Comparison of ENCODE assay signal across 21 cellular contexts in genomic region chr1:60169206-60169605, GRCh38.
DNase-seq lines count a peak whose midpoint lies in the region; ATAC-seq and TF ChIP-seq lines count a peak whose summit lies in the region.
"Had no signal": no experiment of that assay in that cellular context is flagged by ENCODE, and none has a peak within 500 bp of the region (broad histone marks: within the 10 kb centered on the region; RNA-seq: fewer than 3 reads in every experiment).

No MANE protein-coding gene starts in this region.

- H3K9ac ChIP-seq in adipocyte (ENCODE audit: low read length) = no peak overlapping the region
- H3K9ac ChIP-seq: BLaER1, KMS-11 had no signal

- TF ChIP-seq CTCF in fibroblast of mammary gland (conservative IDR thresholded peaks at IDR 0.05; ENCODE audit: control insufficient read depth, insufficient read depth, low read depth, low read length) (no peak), upper lobe of left lung (IDR thresholded peaks at IDR 0.05) (no peak), prostate gland (IDR thresholded peaks at IDR 0.05) (no peak)

- TF ChIP-seq POLR2A in upper lobe of left lung (IDR thresholded peaks at IDR 0.05) (no peak), prostate gland (IDR thresholded peaks at IDR 0.05) (no peak)

- H3K4me3 ChIP-seq in adipocyte (ENCODE audit: low read length) (no peak overlapping the region), fibroblast of mammary gland (ENCODE audit: control insufficient read depth, low read depth, low read length) (no peak overlapping the region), skeletal muscle cell (ENCODE audit: low read depth, low read length) (no peak overlapping the region), upper lobe of left lung (no peak overlapping the region), prostate gland (no peak overlapping the region)
- H3K4me3 ChIP-seq: BLaER1, GM23338, Peyer's patch had no signal

- H3K27me3 Mint-ChIP-seq in natural killer cell treated with Interleukin-12 subunit alpha and Interleukin-12 subunit beta and Interleukin-15 and Interleukin-18, amount 100 ng/mL, for 72 hours = no peaks in the 10 kb centered on the region

- H3K27me3 ChIP-seq in adipocyte (replicated peaks; ENCODE audit: control insufficient read depth, insufficient read depth, low read length) (no peaks in the 10 kb centered on the region), upper lobe of left lung (no peaks in the 10 kb centered on the region), prostate gland (replicated peaks; ENCODE audit: insufficient read depth) (no peaks in the 10 kb centered on the region)
- H3K27me3 ChIP-seq: BLaER1, Peyer's patch had no signal

- no peaks in the 10 kb centered on the region for H3K9me3 Mint-ChIP-seq in natural killer cell treated with Interleukin-12 subunit alpha and Interleukin-12 subunit beta and Interleukin-15 and Interleukin-18, amount 100 ng/mL, for 72 hours
- H3K9me3 Mint-ChIP-seq: GM23338 had no signal

- ATAC-seq in upper lobe of left lung (ENCODE audit: low FRiP score in 2 of 2) (no peak), GM19324 (IDR thresholded peaks at IDR 0.05; ENCODE audit: low FRiP score, unreplicated experiment) (no peak)
- ATAC-seq in natural killer cell treated with Interleukin-12 subunit alpha and Interleukin-12 subunit beta and Interleukin-15 and Interleukin-18, amount 100 ng/mL, for 72 hours = no peak
- ATAC-seq: GM23338, HepG2, SK-N-SH treated with all-trans-retinoic acid at 6 μM for 48 hours had no signal

- DNase-seq in EH (ENCODE audit: low read depth) (peak; percentile 41), adipocyte (ENCODE audit: low read depth) (peak; percentile 39), fibroblast of mammary gland (ENCODE audit: low read depth) (peak; percentile 59), skeletal muscle cell (ENCODE audit: low read depth) (peak; percentile 7), upper lobe of left lung (no peak), prostate gland (ENCODE audit: low spot score) (no peak)
- no peak for DNase-seq in natural killer cell treated with Interleukin-12 subunit alpha and Interleukin-12 subunit beta and Interleukin-15 and Interleukin-18, amount 100 ng/mL, for 72 hours (ENCODE audit: low spot score)
- DNase-seq: CD8-positive, alpha-beta memory T cell; DMS153; MM.1S; NCI-H187 treated with DMSO at 0.1 percent for 48 hours; NCI-H2171; NCI-H510A treated with DMSO at 0.1 percent for 48 hours; Peyer's patch; SHP77 had no signal

- H3K4me1 ChIP-seq in adipocyte (ENCODE audit: control insufficient read depth, insufficient read depth, low read length) (no peaks in the 10 kb centered on the region), upper lobe of left lung (no peaks in the 10 kb centered on the region), prostate gland (replicated peaks) (no peaks in the 10 kb centered on the region)
- H3K4me1 ChIP-seq: BLaER1, Peyer's patch had no signal

- H3K36me3 ChIP-seq in adipocyte (ENCODE audit: control insufficient read depth, insufficient read depth, low read length, severe bottlenecking) (no peaks in the 10 kb centered on the region), upper lobe of left lung (no peaks in the 10 kb centered on the region), prostate gland (no peaks in the 10 kb centered on the region)
- H3K36me3 ChIP-seq: BLaER1, Peyer's patch had no signal

- H3K9me3 ChIP-seq in adipocyte (ENCODE audit: control insufficient read depth, low read length) = peaks cover 4% of the 10 kb centered on the region
- no peaks in the 10 kb centered on the region for H3K9me3 ChIP-seq in upper lobe of left lung
- H3K9me3 ChIP-seq in prostate gland = no peaks in the 10 kb centered on the region
- H3K9me3 ChIP-seq: Peyer's patch had no signal

- H3K4me1 Mint-ChIP-seq in natural killer cell treated with Interleukin-12 subunit alpha and Interleukin-12 subunit beta and Interleukin-15 and Interleukin-18, amount 100 ng/mL, for 72 hours (ENCODE audit: low read depth in 2 of 2) = no peaks in the 10 kb centered on the region
- H3K4me1 Mint-ChIP-seq: CD8-positive, alpha-beta memory T cell; GM23338 had no signal

- H3K36me3 Mint-ChIP-seq in natural killer cell treated with Interleukin-12 subunit alpha and Interleukin-12 subunit beta and Interleukin-15 and Interleukin-18, amount 100 ng/mL, for 72 hours = no peaks in the 10 kb centered on the region
- H3K36me3 Mint-ChIP-seq: CD8-positive, alpha-beta memory T cell had no signal

- no peak overlapping the region for H3K4me3 Mint-ChIP-seq in natural killer cell treated with Interleukin-12 subunit alpha and Interleukin-12 subunit beta and Interleukin-15 and Interleukin-18, amount 100 ng/mL, for 72 hours
- H3K4me3 Mint-ChIP-seq: CD8-positive, alpha-beta memory T cell; GM23338 had no signal

- no peak for TF ChIP-seq EP300 in upper lobe of left lung (IDR thresholded peaks at IDR 0.05)

- intact Hi-C loops in prostate gland (cut with DNase I) = no loop called here

- H3K27ac ChIP-seq in upper lobe of left lung (no peak overlapping the region), prostate gland (no peak overlapping the region)
- H3K27ac ChIP-seq: BLaER1, KMS-11, Peyer's patch had no signal

- H3K27ac Mint-ChIP-seq in natural killer cell treated with Interleukin-12 subunit alpha and Interleukin-12 subunit beta and Interleukin-15 and Interleukin-18, amount 100 ng/mL, for 72 hours = no peak overlapping the region
- H3K27ac Mint-ChIP-seq: CD8-positive, alpha-beta memory T cell; GM23338 had no signal

- 81 to 84% methylated on average over 2 of the region's 2 CpGs for WGBS in upper lobe of left lung, 2 donors
- WGBS in prostate gland = 76% methylated on average over 2 of the region's 2 CpGs

Comparison
In these comparisons a context has a peak if more than half of its experiments do, and no peak if none do; other contexts are left out.
1. DNase-seq: peak in EH (single experiment), adipocyte (single experiment), fibroblast of mammary gland (single experiment) and skeletal muscle cell (single experiment); none in upper lobe of left lung (0 of 2), prostate gland (single experiment) and natural killer cell treated with Interleukin-12 subunit alpha and Interleukin-12 subunit beta and Interleukin-15 and Interleukin-18, amount 100 ng/mL, for 72 hours (single experiment).